Comparison of ENCODE assay signal across 21 cellular contexts in the genomic region with DNA sequence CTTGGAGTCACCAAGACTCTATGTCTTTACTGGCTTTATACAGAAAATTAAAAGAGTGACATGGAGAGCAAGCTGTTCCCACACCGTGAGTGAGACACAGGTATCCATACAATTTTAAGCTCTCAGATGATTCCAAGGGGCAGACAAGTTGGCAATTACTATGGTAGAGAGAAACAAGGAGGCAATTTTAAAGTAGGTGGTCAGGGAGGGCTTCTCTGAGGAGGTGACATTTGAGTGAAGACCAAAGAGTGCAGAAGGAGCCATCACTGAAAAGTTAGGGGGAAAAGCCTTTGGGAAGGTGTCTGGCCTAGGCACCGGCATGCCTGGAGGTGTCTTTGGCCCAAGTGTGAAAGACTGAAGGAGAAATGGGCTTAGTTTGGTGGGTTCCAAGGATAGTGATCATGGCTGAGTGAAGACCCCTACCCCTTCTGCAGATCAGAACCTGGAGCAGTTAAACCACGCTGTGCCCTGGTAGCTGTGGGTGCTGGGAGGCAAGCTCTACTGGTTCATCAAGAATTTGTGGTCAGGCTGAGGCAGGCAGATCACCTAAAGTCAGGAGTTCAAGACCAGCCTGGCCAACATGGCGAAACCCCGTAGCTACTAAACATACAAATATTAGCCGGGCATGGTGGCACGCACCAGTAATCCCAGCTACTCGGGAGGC. TPM values are rescaled to one million over a fixed set of nuclear protein-coding genes. Genes with fewer than 3 reads are reported as not detected.
DNase-seq lines count a peak whose midpoint lies in the region; ATAC-seq and TF ChIP-seq lines count a peak whose summit lies in the region.
"Had no signal": no experiment of that assay in that cellular context is flagged by ENCODE, and none has a peak within 500 bp of the region (broad histone marks: within the 10 kb centered on the region; RNA-seq: fewer than 3 reads in every experiment).

No MANE protein-coding gene starts in this region.

- in situ Hi-C loops in G401 (cut with HindIII; ENCODE audit: low sequenced_read_pairs) = no loop called here

- no peaks in the 10 kb centered on the region for H3K27me3 ChIP-seq in upper lobe of right lung
- H3K27me3 ChIP-seq: breast epithelium, hepatocyte, stomach had no signal

- H3K4me1 ChIP-seq in upper lobe of right lung = peaks cover 27% of the 10 kb centered on the region
- H3K4me1 ChIP-seq: breast epithelium, parathyroid adenoma had no signal

- H3K9me3 Mint-ChIP-seq in activated naive CD4-positive, alpha-beta T cell treated with anti-CD3 and anti-CD28 coated beads, Interleukin-2, amount 50 U/mL, for 24 hours = no peaks in the 10 kb centered on the region
- no peaks in the 10 kb centered on the region for H3K9me3 Mint-ChIP-seq in activated CD4-positive, alpha-beta memory T cell treated with anti-CD3 and anti-CD28 coated beads, Interleukin-2, amount 10 ng/mL, durations not matched to agents 7 days and 5 days
- H3K9me3 Mint-ChIP-seq in immature natural killer cell = no peaks in the 10 kb centered on the region

- H3K4me3 ChIP-seq in upper lobe of right lung = no peak overlapping the region
- H3K4me3 ChIP-seq: breast epithelium, hepatocyte, smooth muscle cell, stomach had no signal

- H3K9me3 ChIP-seq in upper lobe of right lung = no peaks in the 10 kb centered on the region
- H3K9me3 ChIP-seq: breast epithelium, stomach had no signal

- H3K36me3 Mint-ChIP-seq in activated naive CD4-positive, alpha-beta T cell treated with anti-CD3 and anti-CD28 coated beads, Interleukin-2, amount 50 U/mL, for 24 hours = peaks cover 5% of the 10 kb centered on the region
- H3K36me3 Mint-ChIP-seq in activated CD4-positive, alpha-beta memory T cell treated with anti-CD3 and anti-CD28 coated beads, Interleukin-2, amount 10 ng/mL, durations not matched to agents 7 days and 5 days (ENCODE audit: low read depth) = peaks cover 18% of the 10 kb centered on the region
- peaks cover 0 to 9% (median 8%) of the 10 kb centered on the region in 3 donors for H3K36me3 Mint-ChIP-seq in immature natural killer cell

- no peaks in the 10 kb centered on the region for H3K27me3 Mint-ChIP-seq in activated naive CD4-positive, alpha-beta T cell treated with anti-CD3 and anti-CD28 coated beads, Interleukin-2, amount 50 U/mL, for 24 hours
- no peaks in the 10 kb centered on the region for H3K27me3 Mint-ChIP-seq in activated CD4-positive, alpha-beta memory T cell treated with anti-CD3 and anti-CD28 coated beads, Interleukin-2, amount 10 ng/mL, durations not matched to agents 7 days and 5 days
- H3K27me3 Mint-ChIP-seq in immature natural killer cell (ENCODE audit: low read depth in 3 of 3) = peaks cover 18 to 27% (median 21%) of the 10 kb centered on the region in 3 donors

- intact Hi-C loops in upper lobe of right lung (cut with DNase I) = loop anchor here (2.0 to 10.0 kb wide), 2 partner anchors 53 to 267 kb away; partner anchors contain the start of gene GPR3

- CTCF ChIA-PET in activated CD4-positive, alpha-beta memory T cell treated with anti-CD3 and anti-CD28 coated beads, Interleukin-2, amount 10 ng/mL, durations not matched to agents 7 days and 5 days (lab: Charles Lee) = interaction anchor here (0.7 to 13.0 kb wide), 16 partner anchors 10 to 363 kb away, joined by 3 to 448 read pairs (median 6); partner anchors contain the start of genes AHDC1, FAM76A and IFI6

- H3K36me3 ChIP-seq in upper lobe of right lung = peaks cover 12% of the 10 kb centered on the region
- H3K36me3 ChIP-seq: breast epithelium had no signal

- peaks cover 46% of the 10 kb centered on the region for H3K4me1 Mint-ChIP-seq in activated naive CD4-positive, alpha-beta T cell treated with anti-CD3 and anti-CD28 coated beads, Interleukin-2, amount 50 U/mL, for 24 hours
- peaks cover 58% of the 10 kb centered on the region for H3K4me1 Mint-ChIP-seq in activated CD4-positive, alpha-beta memory T cell treated with anti-CD3 and anti-CD28 coated beads, Interleukin-2, amount 10 ng/mL, durations not matched to agents 7 days and 5 days
- H3K4me1 Mint-ChIP-seq in immature natural killer cell = peaks cover 56 to 58% of the 10 kb centered on the region in 2 donors

- peak overlapping the region; percentile 95 for H3K27ac Mint-ChIP-seq in activated naive CD4-positive, alpha-beta T cell treated with anti-CD3 and anti-CD28 coated beads, Interleukin-2, amount 50 U/mL, for 24 hours
- H3K27ac Mint-ChIP-seq in activated CD4-positive, alpha-beta memory T cell treated with anti-CD3 and anti-CD28 coated beads, Interleukin-2, amount 10 ng/mL, durations not matched to agents 7 days and 5 days = peak overlapping the region; percentile 88
- H3K27ac Mint-ChIP-seq in immature natural killer cell = peak overlapping the region; percentile 99 to 100 (median 100)

- H3K4me3 Mint-ChIP-seq in activated naive CD4-positive, alpha-beta T cell treated with anti-CD3 and anti-CD28 coated beads, Interleukin-2, amount 50 U/mL, for 24 hours = peak overlapping the region; percentile 54
- H3K4me3 Mint-ChIP-seq in activated CD4-positive, alpha-beta memory T cell treated with anti-CD3 and anti-CD28 coated beads, Interleukin-2, amount 10 ng/mL, durations not matched to agents 7 days and 5 days = no peak overlapping the region
- peak overlapping the region; percentile 84 to 97 (median 87) for H3K4me3 Mint-ChIP-seq in immature natural killer cell

- ATAC-seq in upper lobe of right lung (no peak), GM21737 (IDR thresholded peaks at IDR 0.05; ENCODE audit: unreplicated experiment) (no peak)

- no peak for DNase-seq in activated naive CD4-positive, alpha-beta T cell treated with anti-CD3 and anti-CD28 coated beads, Interleukin-2, amount 50 U/mL, for 16 hours
- DNase-seq in activated CD4-positive, alpha-beta memory T cell treated with anti-CD3 and anti-CD28 coated beads, Interleukin-2, amount 10 ng/mL, durations not matched to agents 7 days and 5 days = no peak
- DNase-seq in immature natural killer cell (no peak), upper lobe of right lung (peak; percentile 28), G401 (ENCODE audit: low spot score) (no peak), C1 segment of cervical spinal cord (lab: John Stamatoyannopoulos, UW) (no peak)
- DNase-seq: activated gamma-delta T cell; DMS153; KG1; midbrain; NCI-H1417; NCI-H226; NK-92 treated with Interleukin-12 subunit alpha and Interleukin-12 subunit beta, amount 100 ng/mL, for 24 hours; stomach had no signal

- no peak overlapping the region for H3K27ac ChIP-seq in upper lobe of right lung
- H3K27ac ChIP-seq: hepatocyte, parathyroid adenoma had no signal

- POLR2A ChIA-PET in activated CD4-positive, alpha-beta memory T cell treated with anti-CD3 and anti-CD28 coated beads, Interleukin-2, amount 10 ng/mL, durations not matched to agents 7 days and 5 days (lab: Charles Lee) = interaction anchor here (0.7 to 7.6 kb wide), 13 partner anchors 10 to 874 kb away, joined by 3 to 132 read pairs (median 11); partner anchors contain the start of genes AHDC1, FAM76A, IFI6 and PIGV

- TF ChIP-seq CTCF in upper lobe of right lung (IDR thresholded peaks at IDR 0.05) = no peak

RNA-seq across cellular contexts. Expression of gene IFI6, which starts 10.4 kb away (rescaled TPM):
- total RNA-seq in activated CD4-positive, alpha-beta memory T cell treated with anti-CD3 and anti-CD28 coated beads, Interleukin-2, amount 10 ng/mL, durations not matched to agents 7 days and 5 days = 100 to 1,000 TPM; 577 to 593 TPM
- 100 to 1,000 TPM in 2 of 3 donors, 10 to 100 TPM in 1; 41.3 to 186 (median 177) TPM for polyA plus RNA-seq in immature natural killer cell
- 259 TPM for total RNA-seq in upper lobe of right lung
- 48.2 and 49.3 TPM in 2 replicates for total RNA-seq in G401 (2014; rRNA removed; shearing (Covaris generic))

RNA-seq across cellular contexts. Expression of gene FGR, which starts 26.6 kb away (rescaled TPM):
- not detected for total RNA-seq in activated CD4-positive, alpha-beta memory T cell treated with anti-CD3 and anti-CD28 coated beads, Interleukin-2, amount 10 ng/mL, durations not matched to agents 7 days and 5 days
- 100 to 1,000 TPM; 350 to 654 (median 572) TPM for polyA plus RNA-seq in immature natural killer cell
- 149 TPM for total RNA-seq in upper lobe of right lung
- total RNA-seq in G401 (2014; rRNA removed; shearing (Covaris generic)) = not detected in 2 replicates
- total RNA-seq: kidney epithelial cell had no signal

RNA-seq across cellular contexts. Expression of gene AHDC1, which starts 57.6 kb away (rescaled TPM):
- total RNA-seq in activated CD4-positive, alpha-beta memory T cell treated with anti-CD3 and anti-CD28 coated beads, Interleukin-2, amount 10 ng/mL, durations not matched to agents 7 days and 5 days = 10 to 100 TPM; 16.9 to 18.9 TPM
- 1 to 10 TPM in 2 of 3 donors, not detected in 1; 1.2 to 6.3 TPM for polyA plus RNA-seq in immature natural killer cell
- total RNA-seq in upper lobe of right lung = 34.2 TPM
- 6.5 and 8.1 TPM in 2 replicates for total RNA-seq in G401 (2014; rRNA removed; shearing (Covaris generic))

Comparison
In these comparisons a context has a peak if more than half of its experiments do, and no peak if none do; other contexts are left out.
1. RNA of gene FGR, which starts 26.6 kb away (total RNA-seq): 149 TPM in upper lobe of right lung (single experiment); not detected in activated CD4-positive, alpha-beta memory T cell treated with anti-CD3 and anti-CD28 coated beads, Interleukin-2, amount 10 ng/mL, durations not matched to agents 7 days and 5 days and not detected in G401; every median in the first group is over 100 times any median in the second.
2. Peak in every context shown above with its lines, with median percentiles within 50 percentile points of each other: H3K27ac Mint-ChIP-seq.